In the genomic region with DNA sequence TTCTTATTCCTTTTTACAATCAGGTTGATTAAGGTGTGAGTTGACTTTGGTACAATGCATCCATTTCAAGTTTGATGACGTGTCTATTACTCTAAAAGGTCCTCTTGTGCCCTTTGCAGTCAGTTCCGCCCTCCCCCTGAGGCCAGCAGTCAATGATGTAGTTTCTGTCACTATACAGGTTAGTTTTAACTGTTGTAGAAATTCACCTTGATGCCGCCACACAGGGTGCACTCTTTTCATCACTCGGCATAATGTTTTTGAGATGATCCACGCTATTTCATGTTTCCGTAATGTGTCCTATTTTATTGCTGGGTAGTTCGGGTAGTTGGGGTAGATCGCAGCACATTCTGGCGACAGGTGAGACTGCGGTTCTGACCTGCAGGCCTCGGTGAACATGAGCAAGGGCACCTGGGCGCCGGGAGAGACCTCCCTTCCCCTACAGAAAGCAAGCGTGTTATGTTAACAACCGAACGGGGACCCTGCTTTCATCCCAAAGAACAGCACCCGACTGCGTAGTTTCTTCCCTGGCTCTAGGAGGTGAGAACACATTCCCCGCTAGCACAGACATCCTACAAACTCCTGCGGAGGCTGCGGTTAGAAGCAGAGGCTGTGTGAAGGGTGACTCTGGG, we compare ENCODE assay signal across 8 cellular contexts. TPM values are rescaled to one million over a fixed set of nuclear protein-coding genes. Genes with fewer than 3 reads are reported as not detected.
DNase-seq lines count a peak whose midpoint lies in the region; ATAC-seq and TF ChIP-seq lines count a peak whose summit lies in the region.
"Not testable (repeated sequence)": the region's sequence is repeated elsewhere in the genome, so short reads cannot be mapped to it uniquely, and the experiment has no call there.

No MANE protein-coding gene starts in this region.

- not testable (repeated sequence) for H3K14ac ChIP-seq in neuronal stem cell (ENCODE audit: low read length)

- H3K18ac ChIP-seq in neuronal stem cell (ENCODE audit: low read length) = not testable (repeated sequence)

- not testable (repeated sequence) for H3K4me3 ChIP-seq in HUES48 (ENCODE audit: low read depth, low read length); neuronal stem cell (ENCODE audit: low read length in 2 of 2)
- H3K4me3 ChIP-seq in cardiac fibroblast (replicated peaks in 1 of 2; ENCODE audit: low read depth in 2 of 2, low read length in 2 of 2) (peak overlapping the region; percentile 39 to 43), heart right ventricle (peak overlapping the region in 8 of 10 donors; percentile 38 to 54 (median 44)), upper lobe of left lung (peak overlapping the region in 3 of 4 donors; percentile 39 to 49 (median 44))

- H3K4me3 Mint-ChIP-seq in activated CD4-positive, alpha-beta T cell treated with anti-CD3 and anti-CD28 coated beads for 36 hours = peak overlapping the region; percentile 76

- not testable (repeated sequence) for H3K9me3 ChIP-seq in HUES48 (ENCODE audit: control insufficient read depth, insufficient read depth, low read length); heart right ventricle; neuronal stem cell (replicated peaks in 1 of 2; ENCODE audit: control insufficient read depth in 2 of 2, insufficient read depth in 1 of 2, low read depth in 1 of 2, low read length in 2 of 2); upper lobe of left lung

- H4K8ac ChIP-seq in neuronal stem cell (ENCODE audit: low read depth, low read length) = not testable (repeated sequence)

- not testable (repeated sequence) for H3K23ac ChIP-seq in neuronal stem cell (ENCODE audit: low read depth, low read length, poor library complexity)

- TF ChIP-seq EP300 in upper lobe of left lung (IDR thresholded peaks at IDR 0.05) = not testable (repeated sequence)

- intact Hi-C loops in activated CD4-positive, alpha-beta T cell treated with anti-CD3 and anti-CD28 coated beads for 36 hours (cut with DNase I, micrococcal nuclease); heart right ventricle (cut with DNase I): not testable (repeated sequence)

- H3K4me2 ChIP-seq in neuronal stem cell (ENCODE audit: insufficient read depth, low read length, poor library complexity, severe bottlenecking) = not testable (repeated sequence)

- not testable (repeated sequence) for H3K9me3 Mint-ChIP-seq in activated CD4-positive, alpha-beta T cell treated with anti-CD3 and anti-CD28 coated beads for 36 hours (ENCODE audit: low read depth)

- H2BK5ac ChIP-seq in neuronal stem cell (ENCODE audit: low read length) = not testable (repeated sequence)

- H3K36me3 ChIP-seq in HUES48 (ENCODE audit: control insufficient read depth, insufficient read depth, low read length); heart right ventricle; neuronal stem cell (replicated peaks in 1 of 2; ENCODE audit: control insufficient read depth in 2 of 2, insufficient read depth in 2 of 2, low read length in 2 of 2); upper lobe of left lung: not testable (repeated sequence)

- TF ChIP-seq CTCF in cardiac fibroblast (IDR thresholded peaks at IDR 0.05; ENCODE audit: low read depth, low read length); heart right ventricle (IDR thresholded peaks at IDR 0.05); upper lobe of left lung (IDR thresholded peaks at IDR 0.05): not testable (repeated sequence)

- TF ChIP-seq POLR2A in upper lobe of left lung (IDR thresholded peaks at IDR 0.05) = not testable (repeated sequence)

- H3K9ac ChIP-seq in HUES48 (ENCODE audit: low read depth, low read length); neuronal stem cell (ENCODE audit: low read depth, low read length, poor library complexity): not testable (repeated sequence)

- not testable (repeated sequence) for H2BK120ac ChIP-seq in neuronal stem cell (ENCODE audit: low read depth, low read length)

- H3K4me1 Mint-ChIP-seq in activated CD4-positive, alpha-beta T cell treated with anti-CD3 and anti-CD28 coated beads for 36 hours = not testable (repeated sequence)

- not testable (repeated sequence) for DNase-seq in activated CD4-positive, alpha-beta T cell treated with anti-CD3 and anti-CD28 coated beads for 36 hours; cardiac fibroblast (ENCODE audit: low read depth in 2 of 2); heart right ventricle; neuronal stem cell (ENCODE audit: low spot score); upper lobe of left lung

- H3K27ac Mint-ChIP-seq in activated CD4-positive, alpha-beta T cell treated with anti-CD3 and anti-CD28 coated beads for 36 hours = peak overlapping the region; percentile 95

- H3K4me1 ChIP-seq in HUES48 (ENCODE audit: control insufficient read depth, insufficient read depth, low read length); heart right ventricle; neuronal stem cell (ENCODE audit: control insufficient read depth in 2 of 2, insufficient read depth in 1 of 2, low read depth in 1 of 2, low read length in 2 of 2); upper lobe of left lung: not testable (repeated sequence)

- H3K79me1 ChIP-seq in neuronal stem cell (ENCODE audit: low read depth, low read length) = not testable (repeated sequence)

- not testable (repeated sequence) for H2BK15ac ChIP-seq in neuronal stem cell (ENCODE audit: low read length)

- not testable (repeated sequence) for H2BK12ac ChIP-seq in neuronal stem cell (ENCODE audit: low read length)

- ATAC-seq in GM18498 (IDR thresholded peaks at IDR 0.05; ENCODE audit: unreplicated experiment) (peak; percentile 28), HG02610 (IDR thresholded peaks at IDR 0.05; ENCODE audit: unreplicated experiment) (peak; percentile 1), heart right ventricle (peak in 2 of 8 donors; percentile 28 to 41), upper lobe of left lung (ENCODE audit: low FRiP score in 2 of 2) (peak; percentile 1 to 22)
- peak; percentile 9 for ATAC-seq in activated CD4-positive, alpha-beta T cell treated with anti-CD3 and anti-CD28 coated beads for 36 hours

- H3K36me3 Mint-ChIP-seq in activated CD4-positive, alpha-beta T cell treated with anti-CD3 and anti-CD28 coated beads for 36 hours (ENCODE audit: low read depth) = not testable (repeated sequence)

- H2AFZ ChIP-seq in neuronal stem cell (ENCODE audit: low read length) = peak overlapping the region; percentile 59

- POLR2A ChIA-PET in activated CD4-positive, alpha-beta T cell treated with anti-CD3 and anti-CD28 coated beads for 36 hours (lab: Charles Lee) = interaction anchor here (0.9 to 1.0 kb wide), 6 partner anchors 40 to 1620 kb away, joined by 4 to 35 read pairs (median 6); a partner anchor contains a TSS

- H4K91ac ChIP-seq in neuronal stem cell (ENCODE audit: low read depth, low read length, poor library complexity) = not testable (repeated sequence)

- H2AK5ac ChIP-seq in neuronal stem cell (ENCODE audit: low read depth, low read length) = not testable (repeated sequence)

- 16 to 25% methylated on average over 5 of the region's 21 CpGs for WGBS in heart right ventricle, 2 donors
- WGBS in neuronal stem cell (ENCODE audit: extremely low coverage in 2 of 2, insufficient read length in 2 of 2, insufficient replicate concordance in 1 of 2), 2 donors = no CpG with 5 or more reads among the region's 21 CpGs
- WGBS in upper lobe of left lung, 2 donors = 7 to 18% methylated on average over 5 to 6 of the region's 21 CpGs

- H3K27ac ChIP-seq in HUES48 (ENCODE audit: low read depth, low read length) = peak overlapping the region; percentile 76
- not testable (repeated sequence) for H3K27ac ChIP-seq in heart right ventricle; neuronal stem cell (replicated peaks; ENCODE audit: low read length); upper lobe of left lung

- CTCF ChIA-PET in activated CD4-positive, alpha-beta T cell treated with anti-CD3 and anti-CD28 coated beads for 36 hours (lab: Charles Lee) = not testable (repeated sequence)

- H3K27me3 Mint-ChIP-seq in activated CD4-positive, alpha-beta T cell treated with anti-CD3 and anti-CD28 coated beads for 36 hours = not testable (repeated sequence)

- H3K4ac ChIP-seq in neuronal stem cell (ENCODE audit: low read length) = not testable (repeated sequence)

- H3K27me3 ChIP-seq in HUES48 (ENCODE audit: control insufficient read depth, insufficient read depth, low read length); upper lobe of left lung: not testable (repeated sequence)
- H3K27me3 ChIP-seq in heart right ventricle (peaks cover 0 to 25% (median 16%) of the 10 kb centered on the region in 7 donors), neuronal stem cell (ENCODE audit: control insufficient read depth in 3 of 3, insufficient read depth in 3 of 3, low read depth in 1 of 3, low read length in 3 of 3) (peaks cover 0 to 12% (median 3%) of the 10 kb centered on the region in 3 experiments)

RNA-seq across cellular contexts. Expression of a gene that starts 39.4 kb away (rescaled TPM):
- total RNA-seq in activated CD4-positive, alpha-beta T cell treated with anti-CD3 and anti-CD28 coated beads for 36 hours = 1 to 10 TPM; 1.2 to 1.5 TPM
- 1 to 10 TPM in 4 of 10 donors, under 1 TPM in 6; 0.38 to 1.2 (median 0.99) TPM for total RNA-seq in heart right ventricle
- polyA plus RNA-seq in heart right ventricle = under 1 TPM; 0.66 to 0.80 TPM
- polyA plus RNA-seq in neuronal stem cell (2013, experiment 1 of 2) = 0.43 TPM
- 0.50 TPM for polyA plus RNA-seq in neuronal stem cell (2013, experiment 2 of 2)
- total RNA-seq in upper lobe of left lung = 1 to 10 TPM; 1.8 to 9.4 (median 2.5) TPM
